ENCODE assay signal across 8 cellular contexts in the genomic region with DNA sequence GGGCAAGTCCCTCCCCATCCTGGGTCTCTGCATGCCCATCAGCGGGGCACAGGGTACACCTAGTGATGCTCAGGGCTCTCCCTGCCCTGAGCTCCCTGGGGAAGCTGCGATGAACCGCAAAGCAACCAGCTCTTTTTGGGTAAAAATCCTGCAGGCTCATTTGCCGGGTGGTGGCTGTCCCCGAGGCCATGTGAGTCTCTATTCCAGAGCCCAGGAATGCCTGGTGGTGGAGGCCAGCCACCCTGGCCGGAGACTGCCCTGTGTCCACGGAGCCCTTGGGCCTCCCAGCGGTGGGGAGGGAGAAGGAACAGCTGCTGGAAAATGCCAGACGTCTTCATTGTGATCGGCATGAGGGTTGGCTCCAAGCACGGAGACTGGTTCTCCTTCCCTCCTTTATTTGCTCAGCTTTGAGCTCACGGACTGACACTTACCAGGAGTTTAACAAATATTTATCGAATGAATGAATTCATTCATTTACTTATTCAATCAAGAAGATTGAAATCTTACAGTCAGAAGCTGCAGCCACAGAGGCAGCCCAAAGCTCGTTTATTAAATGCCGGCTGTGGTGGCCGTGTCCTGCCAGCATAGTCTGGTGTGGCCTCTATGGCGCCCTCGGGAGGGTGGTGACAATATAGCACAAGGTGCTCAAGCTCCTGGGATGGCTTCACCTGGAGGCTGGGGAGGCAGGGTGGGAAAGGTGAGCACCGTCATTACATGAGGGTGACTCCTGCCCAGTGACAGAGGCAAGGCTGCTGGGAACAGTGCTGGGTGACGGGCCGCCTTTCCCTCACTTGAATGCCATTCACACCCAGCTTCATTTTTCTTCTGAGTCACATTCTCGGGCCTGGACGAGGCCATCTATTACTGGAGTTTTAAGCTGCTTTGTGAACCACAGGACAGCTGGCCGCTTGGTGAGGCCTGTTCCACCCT. TPM values are rescaled to one million over a fixed set of nuclear protein-coding genes. Genes with fewer than 3 reads are reported as not detected.
DNase-seq lines count a peak whose midpoint lies in the region; ATAC-seq and TF ChIP-seq lines count a peak whose summit lies in the region.

No MANE protein-coding gene starts in this region.

- intact Hi-C loops in sciatic nerve (cut with DNase I), result no loop called here

- ATAC-seq in sciatic nerve (peak; percentile 78), GM21515 (IDR thresholded peaks at IDR 0.05; ENCODE audit: unreplicated experiment) (no peak), HG02973 (IDR thresholded peaks at IDR 0.05; ENCODE audit: unreplicated experiment) (no peak), HG02870 (IDR thresholded peaks at IDR 0.05; ENCODE audit: unreplicated experiment) (no peak)

- TF ChIP-seq CTCF in 22Rv1 (IDR thresholded peaks at IDR 0.05), result peak; percentile 83

- DNase-seq in GM04504 (ENCODE audit: low read depth), result peak; percentile 50
- DNase-seq in SK-N-DZ (ENCODE audit: low spot score), result peak; percentile 78
- DNase-seq in globus pallidus (ENCODE audit: low spot score), result peak; percentile 38
- DNase-seq in sciatic nerve (ENCODE audit: low spot score), result no peak

- no peak overlapping the region for H3K27ac ChIP-seq in 22Rv1

RNA-seq across cellular contexts. Expression of a gene that starts 31.1 kb away (rescaled TPM):
- 0.81 and 2.6 TPM in 2 replicates for polyA plus RNA-seq in SK-N-DZ (2014; cell fraction: cytosol; rRNA removed)
- polyA plus RNA-seq in SK-N-DZ (2014; cell fraction: nucleus; rRNA removed), result 0.77 and 4.6 TPM in 2 replicates
- total RNA-seq in sciatic nerve, result 0.22 TPM
